ENCODE assay signal across 8 cellular contexts in the genomic region with DNA sequence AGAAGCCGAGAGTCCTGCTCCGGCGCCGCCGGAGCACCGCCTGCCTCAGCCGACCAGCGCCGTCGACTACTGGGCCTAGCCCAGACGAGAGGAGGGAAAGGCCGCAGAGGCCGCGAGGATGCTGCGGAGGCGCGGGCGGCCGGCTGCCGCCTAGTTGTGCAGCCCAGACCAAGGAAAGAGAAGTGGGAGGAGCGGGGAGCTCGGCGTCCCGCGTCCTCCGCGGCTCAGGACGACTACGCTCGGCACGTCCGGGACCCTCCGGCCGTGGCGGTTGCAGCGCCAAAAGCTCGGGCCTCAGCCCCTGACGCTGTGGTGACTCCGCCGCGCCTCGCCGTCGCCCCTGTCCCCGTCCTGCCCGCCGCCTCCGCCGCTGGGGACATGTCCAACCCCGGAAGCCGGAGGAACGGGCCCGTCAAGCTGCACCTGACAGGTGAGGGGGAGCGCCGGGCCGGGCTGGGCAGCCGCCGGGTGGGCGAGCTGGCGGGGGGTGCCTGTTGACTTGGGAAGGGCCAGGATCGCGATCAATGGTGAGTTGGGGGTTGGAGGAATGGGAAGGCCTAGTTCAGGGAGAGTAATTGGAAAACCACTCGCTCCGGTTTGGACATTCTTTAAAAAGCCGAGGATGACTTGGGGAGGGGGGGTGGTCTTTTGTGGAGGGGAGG. TPM values are rescaled to one million over a fixed set of nuclear protein-coding genes. Genes with fewer than 3 reads are reported as not detected.
DNase-seq lines count a peak whose midpoint lies in the region; ATAC-seq and TF ChIP-seq lines count a peak whose summit lies in the region.

No MANE protein-coding gene starts in this region.

- CTCF ChIA-PET in OCI-LY7 (lab: Charles Lee; ENCODE audit: unreplicated experiment): no interaction called here
- CTCF ChIA-PET in activated naive CD4-positive, alpha-beta T cell treated with anti-CD3 and anti-CD28 coated beads for 36 hours (lab: Charles Lee): interaction anchor here (0.6 to 1.0 kb wide), 3 partner anchors 9 to 208 kb away, joined by 3 to 4 read pairs (median 3); no protein-coding TSS in a partner anchor

- peaks cover 5% of the 10 kb centered on the region for H3K36me3 Mint-ChIP-seq in activated naive CD4-positive, alpha-beta T cell treated with anti-CD3 and anti-CD28 coated beads for 36 hours (ENCODE audit: low read depth)
- H3K36me3 Mint-ChIP-seq in neural progenitor cell: peaks cover 6% of the 10 kb centered on the region

- H2AFZ ChIP-seq in OCI-LY7 (ENCODE audit: low read length): peak overlapping the region; percentile 65; the same call in 1 of the 2 replicates
- peak overlapping the region; percentile 92 for H2AFZ ChIP-seq in neural progenitor cell (replicated peaks)

- intact Hi-C loops in OCI-LY7 (cut with micrococcal nuclease; ENCODE audit: unreplicated experiment): no loop called here
- intact Hi-C loops in activated naive CD4-positive, alpha-beta T cell treated with anti-CD3 and anti-CD28 coated beads for 36 hours (cut with micrococcal nuclease): loop anchor here (2.0 to 5.0 kb wide), 3 partner anchors 36 to 309 kb away; a partner anchor contains a TSS

- H3K27me3 ChIP-seq in H7 (ENCODE audit: control insufficient read depth, insufficient read depth, low read length) (peaks cover 21% of the 10 kb centered on the region), neural progenitor cell (peaks cover 44% of the 10 kb centered on the region), stomach smooth muscle (ENCODE audit: control insufficient read depth in 1 of 2, insufficient read depth in 2 of 2, low read length in 2 of 2) (no peaks in the 10 kb centered on the region)

- no TSS peak for BruUV-seq in OCI-LY7 (replicated peaks; lab: Mats Ljungman, UMichigan)

- H3K4me1 Mint-ChIP-seq in activated naive CD4-positive, alpha-beta T cell treated with anti-CD3 and anti-CD28 coated beads for 36 hours (ENCODE audit: low read depth): peaks cover 15% of the 10 kb centered on the region
- peaks cover 14% of the 10 kb centered on the region for H3K4me1 Mint-ChIP-seq in neural progenitor cell

- no peaks in the 10 kb centered on the region for H3K9me3 ChIP-seq in OCI-LY7 (ENCODE audit: low read length)
- no peaks in the 10 kb centered on the region for H3K9me3 ChIP-seq in neural progenitor cell (ENCODE audit: low read depth)
- no peaks in the 10 kb centered on the region for H3K9me3 ChIP-seq in stomach smooth muscle (ENCODE audit: control insufficient read depth in 2 of 2, low read length in 2 of 2)

- no peaks in the 10 kb centered on the region for H3K9me3 Mint-ChIP-seq in activated naive CD4-positive, alpha-beta T cell treated with anti-CD3 and anti-CD28 coated beads for 36 hours
- H3K9me3 Mint-ChIP-seq in neural progenitor cell: peaks cover 8% of the 10 kb centered on the region

- DNase-seq in COLO668 (lab: John Stamatoyannopoulos, UW; ENCODE audit: unreplicated experiment) (peak; percentile 70), H7 (peak; percentile 83), OCI-LY7 (ENCODE audit: low spot score) (peak; percentile 6), germinal center (ENCODE audit: low spot score) (peak; percentile 54), neural progenitor cell (ENCODE audit: low spot score) (peak; percentile 85)
- peak; percentile 65 for DNase-seq in activated naive CD4-positive, alpha-beta T cell treated with anti-CD3 and anti-CD28 coated beads for 36 hours

- no peak for ATAC-seq in GM18498 (IDR thresholded peaks at IDR 0.05; ENCODE audit: unreplicated experiment)

- no peaks in the 10 kb centered on the region for H4K20me1 ChIP-seq in OCI-LY7 (ENCODE audit: insufficient read depth, low read length)
- H4K20me1 ChIP-seq in neural progenitor cell (ENCODE audit: low read depth): no peaks in the 10 kb centered on the region

- H3K9me2 ChIP-seq in OCI-LY7 (ENCODE audit: insufficient read depth, low read length): no peaks in the 10 kb centered on the region

- H3K4me3 ChIP-seq in H7 (ENCODE audit: insufficient read depth, low read depth, low read length): peak overlapping the region; percentile 61
- H3K4me3 ChIP-seq in OCI-LY7 (ENCODE audit: low read depth, low read length, poor library complexity, severe bottlenecking): peak overlapping the region; percentile 12
- peak overlapping the region; percentile 59 for H3K4me3 ChIP-seq in neural progenitor cell
- peak overlapping the region; percentile 75 to 82 for H3K4me3 ChIP-seq in stomach smooth muscle (ENCODE audit: low read length in 2 of 2)

- no peak for TF ChIP-seq CTCF in OCI-LY7 (conservative IDR thresholded peaks at IDR 0.05; ENCODE audit: low read length)
- no peak for TF ChIP-seq CTCF in neural progenitor cell (IDR thresholded peaks at IDR 0.05)

- H3K4me1 ChIP-seq in OCI-LY7 (ENCODE audit: insufficient read depth, low read length, poor library complexity, severe bottlenecking) (no peaks in the 10 kb centered on the region), neural progenitor cell (no peaks in the 10 kb centered on the region), stomach smooth muscle (ENCODE audit: control insufficient read depth, insufficient read depth, low read length) (peaks cover 5% of the 10 kb centered on the region)

- H3K27ac ChIP-seq in OCI-LY7 (ENCODE audit: low read depth, low read length, poor library complexity, severe bottlenecking) (no peak overlapping the region), neural progenitor cell (no peak overlapping the region), stomach smooth muscle (ENCODE audit: low read length) (peak overlapping the region; percentile 77)

- H3K79me2 ChIP-seq in OCI-LY7 (ENCODE audit: insufficient read depth, low read depth, low read length) (no peaks in the 10 kb centered on the region), neural progenitor cell (ENCODE audit: low read depth) (no peaks in the 10 kb centered on the region)

- H3K4me2 ChIP-seq in OCI-LY7 (ENCODE audit: low read length): peak overlapping the region; percentile 45
- peak overlapping the region; percentile 90 for H3K4me2 ChIP-seq in neural progenitor cell

- no peaks in the 10 kb centered on the region for H3K36me3 ChIP-seq in H7 (replicated peaks; ENCODE audit: control insufficient read depth, insufficient read depth, low read length)
- H3K36me3 ChIP-seq in OCI-LY7 (ENCODE audit: insufficient read depth, low read length): no peaks in the 10 kb centered on the region
- no peaks in the 10 kb centered on the region for H3K36me3 ChIP-seq in neural progenitor cell
- H3K36me3 ChIP-seq in stomach smooth muscle (ENCODE audit: control insufficient read depth in 2 of 2, insufficient read depth in 2 of 2, low read length in 2 of 2): peaks cover 2 to 3% of the 10 kb centered on the region in 2 donors

- POLR2A ChIA-PET in OCI-LY7 (lab: Charles Lee): interaction anchor here (0.6 to 0.7 kb wide), 2 partner anchors 226 to 264 kb away, joined by 3 to 5 read pairs; no protein-coding TSS in a partner anchor

- H3K4me3 Mint-ChIP-seq in activated naive CD4-positive, alpha-beta T cell treated with anti-CD3 and anti-CD28 coated beads for 36 hours: peak overlapping the region; percentile 85
- peak overlapping the region; percentile 76 for H3K4me3 Mint-ChIP-seq in neural progenitor cell

- H3F3A ChIP-seq in neural progenitor cell (ENCODE audit: low read depth): peaks cover 12% of the 10 kb centered on the region

- peaks cover 2% of the 10 kb centered on the region for H3K27me3 Mint-ChIP-seq in activated naive CD4-positive, alpha-beta T cell treated with anti-CD3 and anti-CD28 coated beads for 36 hours (ENCODE audit: low read depth)
- peaks cover 9% of the 10 kb centered on the region for H3K27me3 Mint-ChIP-seq in neural progenitor cell (ENCODE audit: insufficient read depth, low read depth)

- H3K9ac ChIP-seq in neural progenitor cell: no peak overlapping the region
- H3K9ac ChIP-seq in stomach smooth muscle (ENCODE audit: low read length in 2 of 2): peak overlapping the region; percentile 76 to 86

- H3K27ac Mint-ChIP-seq in activated naive CD4-positive, alpha-beta T cell treated with anti-CD3 and anti-CD28 coated beads for 36 hours: peak overlapping the region; percentile 82
- no peak overlapping the region for H3K27ac Mint-ChIP-seq in neural progenitor cell

RNA-seq across cellular contexts. Expression of a gene that starts 37.7 kb away (rescaled TPM):
- total RNA-seq in H7 (2014; rRNA removed; shearing (Covaris generic)): 9.8 and 14.9 TPM in 2 replicates
- total RNA-seq in OCI-LY7 (2014; rRNA removed; shearing (Covaris generic)): not detected in 2 replicates
- 0.29 TPM in 1 of 2 replicates, not detected in the other for total RNA-seq in OCI-LY7 (2022)
- 1 to 10 TPM; 5.0 to 5.4 TPM for total RNA-seq in activated naive CD4-positive, alpha-beta T cell treated with anti-CD3 and anti-CD28 coated beads for 36 hours
- total RNA-seq in neural progenitor cell (ENCODE audit: low replicate concordance): 4.2 and 9.8 TPM in 2 replicates

Comparison
In these comparisons a context has a peak if more than half of its experiments do, and no peak if none do; other contexts are left out.
1. DNase-seq: peak in every context shown above with its lines; median percentile 85 in neural progenitor cell; 83 in H7; 70 in COLO668; 65 in activated naive CD4-positive, alpha-beta T cell treated with anti-CD3 and anti-CD28 coated beads for 36 hours; 54 in germinal center; 6 in OCI-LY7.
2. H3K4me3 ChIP-seq: peak in every context shown above with its lines; median percentile 78 in stomach smooth muscle; 61 in H7; 59 in neural progenitor cell; 12 in OCI-LY7.